ENCODE assay signal across 1 cellular context in genomic region chr2:191836853-191837769, GRCh38.
TF ChIP-seq lines count a peak whose summit lies in the region.

No MANE protein-coding gene starts in this region.

TF ChIP-seq in K562, 482 proteins besides CTCF, POLR2A, EP300 and RAD21 (continued from another document and continues in another):
- TF ChIP-seq ZNF407 (IDR thresholded peaks at IDR 0.05; ENCODE audit: low read depth) (no peak), HDAC8 (tag; IDR thresholded peaks at IDR 0.05) (no peak), TRIM28 (IDR thresholded peaks at IDR 0.05) (no peak; the same call in 1 of the 2 replicates), EP400 (IDR thresholded peaks at IDR 0.05) (peak; percentile 59; the same call in 1 of the 2 replicates), UBTF (IDR thresholded peaks at IDR 0.05; ENCODE audit: borderline replicate concordance in 1 of 2, low read depth in 2 of 2, low read length in 2 of 2) (peak; percentile 31 to 88; a peak in 2 of 4 replicates), ZNF639 (CRISPR knock-in tag; conservative IDR thresholded peaks at IDR 0.05 in 1 of 2, IDR thresholded peaks at IDR 0.05 in 1 of 2) (peak in 1 of 2 experiments; percentile 24; a peak in 1 of 4 replicates), TRIM24 (IDR thresholded peaks at IDR 0.05) (peak; percentile 60 to 79; a peak in 3 of 4 replicates), PHF21A (IDR thresholded peaks at IDR 0.05; ENCODE audit: borderline replicate concordance, low read depth) (peak; percentile 42; the same call in 1 of the 2 replicates), CREM (IDR thresholded peaks at IDR 0.05; ENCODE audit: low read depth) (peak; percentile 75), E2F1 (CRISPR knock-in tag; IDR thresholded peaks at IDR 0.05) (no peak), MAFF (IDR thresholded peaks at IDR 0.05; ENCODE audit: low read length) (peak; percentile 32), PTBP1 (IDR thresholded peaks at IDR 0.05; ENCODE audit: low read depth, low read length) (no peak), ZBTB26 (CRISPR knock-in tag; IDR thresholded peaks at IDR 0.05) (no peak), ZNF3 (CRISPR knock-in tag; IDR thresholded peaks at IDR 0.05) (no peak), CCAR2 (IDR thresholded peaks at IDR 0.05; ENCODE audit: low read depth, low read length) (no peak), ELF4 (CRISPR knock-in tag; IDR thresholded peaks at IDR 0.05) (peak; percentile 37; the same call in 1 of the 2 replicates), ZNF197 (CRISPR knock-in tag; IDR thresholded peaks at IDR 0.05; ENCODE audit: low read depth) (0 out of 2 replicates have a peak, but pooled peaks have one; percentile 29), TBP (optimal IDR thresholded peaks at IDR 0.05; ENCODE audit: low read depth, low read length) (peak; percentile 39), U2AF1 (optimal IDR thresholded peaks at IDR 0.05; ENCODE audit: low read depth, low read length) (no peak), TBL1XR1 (IDR thresholded peaks at IDR 0.05; ENCODE audit: low read length in 2 of 2) (peak in 1 of 2 experiments; percentile 80; a peak in 3 of 4 replicates), GABPA (tag; conservative IDR thresholded peaks at IDR 0.05; ENCODE audit: low read depth) (0 out of 2 replicates have a peak, but pooled peaks have one; percentile 28), POLR2AphosphoS5 (IDR thresholded peaks at IDR 0.05; ENCODE audit: control insufficient read depth, insufficient read depth, low read depth, low read length) (peak; percentile 82; the same call in 1 of the 2 replicates), NFRKB (IDR thresholded peaks at IDR 0.05; ENCODE audit: low read depth) (peak; percentile 56), ATF1 (CRISPR knock-in tag; IDR thresholded peaks at IDR 0.05) (no peak), ATF1 (tag; IDR thresholded peaks at IDR 0.05) (peak; percentile 54), HES1 (IDR thresholded peaks at IDR 0.05; ENCODE audit: low read depth) (peak; percentile 21; the same call in 1 of the 2 replicates), MECOM (CRISPR knock-in tag; IDR thresholded peaks at IDR 0.05) (peak; percentile 46; the same call in 1 of the 2 replicates), ETS1 (conservative IDR thresholded peaks at IDR 0.05; ENCODE audit: control insufficient read depth, low read depth, low read length) (peak; percentile 49; the same call in 1 of the 2 replicates), POLR2AphosphoS2 (IDR thresholded peaks at IDR 0.05; ENCODE audit: low read length) (peak; percentile 78; the same call in 1 of the 2 replicates), GTF2A2 (tag; IDR thresholded peaks at IDR 0.05) (0 out of 2 replicates have a peak, but pooled peaks have one; percentile 21), ZNF583 (CRISPR knock-in tag; IDR thresholded peaks at IDR 0.05) (peak; percentile 56; the same call in 1 of the 2 replicates), MYNN (IDR thresholded peaks at IDR 0.05) (peak; percentile 70; the same call in 1 of the 2 replicates), MYNN (CRISPR knock-in tag; IDR thresholded peaks at IDR 0.05) (no peak), HMGN3 (IDR thresholded peaks at IDR 0.05; ENCODE audit: borderline replicate concordance, extremely low read depth, insufficient read length, low read depth, low read length) (peak; percentile 45), RCOR1 (IDR thresholded peaks at IDR 0.05; ENCODE audit: borderline replicate concordance in 1 of 2, low read depth in 2 of 2, low read length in 2 of 2) (peak in 1 of 2 experiments; percentile 85; a peak in 2 of 4 replicates), CC2D1A (IDR thresholded peaks at IDR 0.05) (0 out of 2 replicates have a peak, but pooled peaks have one; percentile 69), MYBL2 (IDR thresholded peaks at IDR 0.05; ENCODE audit: low read depth) (no peak), MYBL2 (CRISPR knock-in tag; IDR thresholded peaks at IDR 0.05; ENCODE audit: borderline replicate concordance) (no peak), ETV5 (CRISPR knock-in tag; IDR thresholded peaks at IDR 0.05; ENCODE audit: low read depth) (peak; percentile 94), HDAC1 (IDR thresholded peaks at IDR 0.05) (peak in 1 of 2 experiments; percentile 61; a peak in 1 of 4 replicates), MLLT1 (IDR thresholded peaks at IDR 0.05) (peak; percentile 28 to 42; a peak in 1 of 4 replicates), POLR2H (tag; IDR thresholded peaks at IDR 0.05; ENCODE audit: low read depth) (peak; percentile 55), KDM2B (CRISPR knock-in tag; IDR thresholded peaks at IDR 0.05) (no peak), ZNF511 (CRISPR knock-in tag; IDR thresholded peaks at IDR 0.05) (no peak), ZNF586 (CRISPR knock-in tag; conservative IDR thresholded peaks at IDR 0.05) (no peak), BHLHE40 (IDR thresholded peaks at IDR 0.05; ENCODE audit: low read length) (0 out of 2 replicates have a peak, but pooled peaks have one; percentile 3), ZNF311 (CRISPR knock-in tag; IDR thresholded peaks at IDR 0.05) (0 out of 2 replicates have a peak, but pooled peaks have one; percentile 18), HDAC2 (IDR thresholded peaks at IDR 0.05) (peak; percentile 46; the same call in 1 of the 2 replicates)
